29 cellular contexts compared by ENCODE assay signal in genomic region chr1:235997049-235997448, GRCh38.
DNase-seq lines count a peak whose midpoint lies in the region; FAIRE-seq and TF ChIP-seq lines count a peak whose summit lies in the region.
"Had no signal": no experiment of that assay in that cellular context is flagged by ENCODE, and none has a peak within 500 bp of the region (broad histone marks: within the 10 kb centered on the region; RNA-seq: fewer than 3 reads in every experiment).

No MANE protein-coding gene starts in this region.

- no peak overlapping the region for H3K4me3 Mint-ChIP-seq in activated CD4-positive, alpha-beta T cell treated with anti-CD3 and anti-CD28 coated beads, Interleukin-2, amount 10 ng/mL, durations not matched to agents 24 days and 14 days
- H3K4me3 Mint-ChIP-seq: naive B cell had no signal

- TF ChIP-seq CTCF in fibroblast of villous mesenchyme (IDR thresholded peaks at IDR 0.05; ENCODE audit: insufficient read depth, low read depth, low read length) (no peak), hepatocyte (IDR thresholded peaks at IDR 0.05; ENCODE audit: poor library complexity) (no peak), GM13976 (IDR thresholded peaks at IDR 0.05; ENCODE audit: borderline replicate concordance, control extremely low read depth, extremely low read depth, insufficient read depth, missing control alignments) (no peak)

- H3K4me2 ChIP-seq in hepatocyte, result no peak overlapping the region

- no peaks in the 10 kb centered on the region for H3K36me3 ChIP-seq in hepatocyte (replicated peaks; ENCODE audit: insufficient read depth, low read depth)
- H3K36me3 ChIP-seq: prostate gland had no signal

- intact Hi-C loops in activated CD4-positive, alpha-beta T cell treated with anti-CD3 and anti-CD28 coated beads, Interleukin-2, amount 10 ng/mL, durations not matched to agents 24 days and 14 days (cut with micrococcal nuclease), result loop anchor here (5.0 kb wide), 1 partner anchor 70 kb away; the partner anchor contains the start of gene NID1

- DNase-seq in activated CD4-positive, alpha-beta T cell treated with anti-CD3 and anti-CD28 coated beads, Interleukin-2, amount 10 ng/mL, durations not matched to agents 24 days and 14 days, result no peak
- no peak for DNase-seq in activated CD4-positive, alpha-beta T cell treated with anti-CD3 and anti-CD28 coated beads for 1 hour
- DNase-seq in M059J (ENCODE audit: low read depth) (peak; percentile 33), SIG-M5 treated with dmso at 0.1 percent for 504 hours (lab: John Stamatoyannopoulos, UW; ENCODE audit: unreplicated experiment) (peak; percentile 94), fibroblast of villous mesenchyme (ENCODE audit: low read depth) (peak; percentile 54), GM19239 (ENCODE audit: insufficient read length, low spot score) (no peak), hepatocyte (ENCODE audit: low spot score) (no peak), GM13976 (ENCODE audit: low spot score) (no peak)
- DNase-seq: 8988T; activated CD4-positive, alpha-beta T cell treated with anti-CD3 and anti-CD28 coated beads, Interleukin-2, amount 50 U/mL, for 48 hours; activated naive CD4-positive, alpha-beta T cell; activated T-cell treated with anti-CD3 and anti-CD28 coated beads, Interleukin-2, amount 50 U/mL, for 1 hour; body of pancreas; CD4-positive, CD25-positive, alpha-beta regulatory T cell; cerebellar nuclear complex; H7; left ventricle myocardium inferior; naive B cell; NCI-H1105 treated with DMSO at 0.1 percent for 48 hours; NCI-H1930; NCI-H526; NK-92 treated with Interleukin-12 subunit alpha and Interleukin-12 subunit beta, amount 100 ng/mL, for 24 hours; stimulated activated CD4-positive, alpha-beta T cell treated with anti-CD3 and anti-CD28 coated beads, Interleukin-12 subunit alpha, Interleukin-12 subunit beta, amount 100 ng/mL, for 4 hours; stimulated activated CD4-positive, alpha-beta T cell treated with anti-CD3 and anti-CD28 coated beads, Interleukin-4, amount 100 ng/mL, for 1 hour; T-helper 9 cell had no signal

- H3K9me3 Mint-ChIP-seq in activated CD4-positive, alpha-beta T cell treated with anti-CD3 and anti-CD28 coated beads, Interleukin-2, amount 10 ng/mL, durations not matched to agents 24 days and 14 days, result peaks cover 3% of the 10 kb centered on the region
- H3K9me3 Mint-ChIP-seq: CD4-positive, CD25-positive, alpha-beta regulatory T cell; naive B cell had no signal

- 97% methylated on average over 5 of the region's 5 CpGs for WGBS in hepatocyte (ENCODE audit: low lambda C conversion rate, missing lambda C conversion rate)

- H3K27me3 ChIP-seq in hepatocyte, result no peaks in the 10 kb centered on the region
- H3K27me3 ChIP-seq: adrenal gland, body of pancreas had no signal

- no peaks in the 10 kb centered on the region for H3K9me3 ChIP-seq in hepatocyte (ENCODE audit: low read depth)
- H3K9me3 ChIP-seq: adrenal gland, body of pancreas, left ventricle myocardium inferior, prostate gland had no signal

- in situ Hi-C loops in GM13976 (cut with MboI; ENCODE audit: low sequenced_read_pairs, unreplicated experiment), result no loop called here

- no peaks in the 10 kb centered on the region for H4K20me1 ChIP-seq in hepatocyte (ENCODE audit: insufficient read depth, poor library complexity, severe bottlenecking)

- H3K9me2 ChIP-seq in hepatocyte (replicated peaks; ENCODE audit: insufficient read depth), result no peaks in the 10 kb centered on the region

- H3K4me1 ChIP-seq in hepatocyte (ENCODE audit: insufficient read depth), result peaks cover 4% of the 10 kb centered on the region
- H3K4me1 ChIP-seq: adrenal gland, body of pancreas, prostate gland had no signal

- FAIRE-seq in GM19239 (lab: Jason Lieb, UNC), result no peak
- FAIRE-seq: GM12891, islet of Langerhans had no signal

- no peak overlapping the region for H2AFZ ChIP-seq in hepatocyte

- H3K36me3 Mint-ChIP-seq in activated CD4-positive, alpha-beta T cell treated with anti-CD3 and anti-CD28 coated beads, Interleukin-2, amount 10 ng/mL, durations not matched to agents 24 days and 14 days (ENCODE audit: low read depth), result peaks cover 9% of the 10 kb centered on the region
- H3K36me3 Mint-ChIP-seq: CD4-positive, CD25-positive, alpha-beta regulatory T cell; naive B cell had no signal

- no peak overlapping the region for H3K4me3 ChIP-seq in fibroblast of villous mesenchyme (ENCODE audit: low read depth, low read length)
- H3K4me3 ChIP-seq in hepatocyte, result no peak overlapping the region
- H3K4me3 ChIP-seq: adrenal gland, body of pancreas, left ventricle myocardium inferior, prostate gland had no signal

- H3K79me2 ChIP-seq in hepatocyte, result no peaks in the 10 kb centered on the region

- no peaks in the 10 kb centered on the region for H3K27me3 Mint-ChIP-seq in activated CD4-positive, alpha-beta T cell treated with anti-CD3 and anti-CD28 coated beads, Interleukin-2, amount 10 ng/mL, durations not matched to agents 24 days and 14 days

- peaks cover 47% of the 10 kb centered on the region for H3K4me1 Mint-ChIP-seq in activated CD4-positive, alpha-beta T cell treated with anti-CD3 and anti-CD28 coated beads, Interleukin-2, amount 10 ng/mL, durations not matched to agents 24 days and 14 days

- no peak overlapping the region for H3K27ac ChIP-seq in hepatocyte
- H3K27ac ChIP-seq: adrenal gland, body of pancreas, left ventricle myocardium inferior, prostate gland had no signal

- H3K27ac Mint-ChIP-seq in activated CD4-positive, alpha-beta T cell treated with anti-CD3 and anti-CD28 coated beads, Interleukin-2, amount 10 ng/mL, durations not matched to agents 24 days and 14 days, result peak overlapping the region; percentile 66

Comparison
In these comparisons a context has a peak if more than half of its experiments do, and no peak if none do; other contexts are left out.
1. DNase-seq: peak in M059J (single experiment), SIG-M5 treated with dmso at 0.1 percent for 504 hours (single experiment) and fibroblast of villous mesenchyme (single experiment); none in activated CD4-positive, alpha-beta T cell treated with anti-CD3 and anti-CD28 coated beads, Interleukin-2, amount 10 ng/mL, durations not matched to agents 24 days and 14 days (single experiment), activated CD4-positive, alpha-beta T cell treated with anti-CD3 and anti-CD28 coated beads for 1 hour (single experiment), GM19239 (single experiment), hepatocyte (single experiment) and GM13976 (single experiment).